ENCODE assay signal across 26 cellular contexts in genomic region chr10:124220547-124220946, GRCh38.
DNase-seq lines count a peak whose midpoint lies in the region; TF ChIP-seq lines count a peak whose summit lies in the region.
"Had no signal": no experiment of that assay in that cellular context is flagged by ENCODE, and none has a peak within 500 bp of the region (broad histone marks: within the 10 kb centered on the region; RNA-seq: fewer than 3 reads in every experiment).

No MANE protein-coding gene starts in this region.

- DNase-seq in left ventricle myocardium inferior (no peak), cardiac septum (ENCODE audit: low spot score) (no peak), mesenteric fat pad (ENCODE audit: low spot score) (peak; percentile 73), 8988T (no peak), substantia nigra (lab: John Stamatoyannopoulos, UW) (no peak)
- no peak for DNase-seq in activated T-helper 2 cell treated with anti-CD3 and anti-CD28 coated beads, Interferon-gamma antibody, Interleukin-2, Interleukin-4, amounts not matched to agents 10 μg/mL and 5 μg/mL and 100 μg/mL, durations not matched to agents 14 hours and 24 hours and 36 hours (ENCODE audit: low spot score)
- DNase-seq in NK-92 treated with Interleukin-12 subunit alpha and Interleukin-12 subunit beta, amount 100 ng/mL, for 24 hours (lab: John Stamatoyannopoulos, UW): no peak
- DNase-seq in activated CD4-positive, alpha-beta T cell treated with anti-CD3 and anti-CD28 coated beads for 1 hour: no peak
- DNase-seq: activated CD4-positive, alpha-beta T cell treated with anti-CD3 and anti-CD28 coated beads for 36 hours; activated gamma-delta T cell treated with Interleukin-2 at 50 U/mL for 16 hours; activated naive CD8-positive, alpha-beta T cell treated with anti-CD3 and anti-CD28 coated beads, Interleukin-2, amount 50 U/mL, for 24 hours; activated T-cell treated with anti-CD3 and anti-CD28 coated beads, Interleukin-2, amount 50 U/mL, for 1 hour; H7; KBM-7; NCI-H1417 treated with DMSO at 0.1 percent for 48 hours; NCI-H2081 treated with DMSO at 0.1 percent for 48 hours; NCI-H345; stimulated activated naive CD4-positive, alpha-beta T cell; T-helper 17 cell had no signal

- no peak for TF ChIP-seq CTCF in left ventricle myocardium inferior (IDR thresholded peaks at IDR 0.05; ENCODE audit: borderline replicate concordance)

- peaks cover 60% of the 10 kb centered on the region for H3K27me3 ChIP-seq in left ventricle myocardium inferior (ENCODE audit: low read depth)
- H3K27me3 ChIP-seq: BE2C, gastroesophageal sphincter, neural progenitor cell had no signal

- no peaks in the 10 kb centered on the region for H3K36me3 Mint-ChIP-seq in activated T-helper 2 cell treated with anti-CD3 and anti-CD28 coated beads, Interferon-gamma antibody, Interleukin-2, Interleukin-4, amounts not matched to agents 10 μg/mL and 5 μg/mL and 100 μg/mL, durations not matched to agents 14 hours and 24 hours and 36 hours (ENCODE audit: low read depth)
- H3K36me3 Mint-ChIP-seq: neural progenitor cell had no signal

- peak overlapping the region; percentile 28 for H3K27ac Mint-ChIP-seq in activated T-helper 2 cell treated with anti-CD3 and anti-CD28 coated beads, Interferon-gamma antibody, Interleukin-2, Interleukin-4, amounts not matched to agents 10 μg/mL and 5 μg/mL and 100 μg/mL, durations not matched to agents 14 hours and 24 hours and 36 hours
- H3K27ac Mint-ChIP-seq: activated CD4-positive, alpha-beta T cell treated with anti-CD3 and anti-CD28 coated beads for 36 hours; activated naive CD8-positive, alpha-beta T cell treated with anti-CD3 and anti-CD28 coated beads, Interleukin-2, amount 50 U/mL, for 24 hours; neural progenitor cell; T-helper 17 cell had no signal

- H3K27ac ChIP-seq in left ventricle myocardium inferior (replicated peaks): peak overlapping the region; percentile 64
- H3K27ac ChIP-seq in substantia nigra (ENCODE audit: low read depth, low read length, poor library complexity, severe bottlenecking): no peak overlapping the region
- H3K27ac ChIP-seq: gastroesophageal sphincter, neural progenitor cell, RWPE1, SK-N-MC, thoracic aorta had no signal

- peaks cover 12% of the 10 kb centered on the region for H3K4me1 Mint-ChIP-seq in activated T-helper 2 cell treated with anti-CD3 and anti-CD28 coated beads, Interferon-gamma antibody, Interleukin-2, Interleukin-4, amounts not matched to agents 10 μg/mL and 5 μg/mL and 100 μg/mL, durations not matched to agents 14 hours and 24 hours and 36 hours (ENCODE audit: low read depth)
- H3K4me1 Mint-ChIP-seq: activated CD4-positive, alpha-beta T cell treated with anti-CD3 and anti-CD28 coated beads for 36 hours; central memory CD8-positive, alpha-beta T cell had no signal

- no peaks in the 10 kb centered on the region for H3K9me3 ChIP-seq in left ventricle myocardium inferior (replicated peaks)
- H3K9me3 ChIP-seq: BE2C, gastroesophageal sphincter, thoracic aorta had no signal

- H3K36me3 ChIP-seq in left ventricle myocardium inferior: no peaks in the 10 kb centered on the region
- H3K36me3 ChIP-seq: BE2C, gastroesophageal sphincter, neural progenitor cell, thoracic aorta had no signal

- H3K4me3 Mint-ChIP-seq in activated T-helper 2 cell treated with anti-CD3 and anti-CD28 coated beads, Interferon-gamma antibody, Interleukin-2, Interleukin-4, amounts not matched to agents 10 μg/mL and 5 μg/mL and 100 μg/mL, durations not matched to agents 14 hours and 24 hours and 36 hours (ENCODE audit: low read depth): no peak overlapping the region
- H3K4me3 Mint-ChIP-seq: activated CD4-positive, alpha-beta T cell treated with anti-CD3 and anti-CD28 coated beads for 36 hours; activated naive CD8-positive, alpha-beta T cell treated with anti-CD3 and anti-CD28 coated beads, Interleukin-2, amount 50 U/mL, for 24 hours; central memory CD8-positive, alpha-beta T cell; neural progenitor cell; T-helper 17 cell had no signal

- intact Hi-C loops in left ventricle myocardium inferior (cut with micrococcal nuclease): loop anchor here (10.0 kb wide), 1 partner anchor 66 kb away; no protein-coding TSS in a partner anchor
- intact Hi-C loops in cardiac septum (cut with DNase I): no loop called here
- intact Hi-C loops in activated T-helper 2 cell treated with anti-CD3 and anti-CD28 coated beads, Interferon-gamma antibody, Interleukin-2, Interleukin-4, amounts not matched to agents 10 μg/mL and 5 μg/mL and 100 μg/mL, durations not matched to agents 14 hours and 24 hours and 36 hours (cut with micrococcal nuclease): no loop called here

- peaks cover 7% of the 10 kb centered on the region for H3K27me3 Mint-ChIP-seq in activated T-helper 2 cell treated with anti-CD3 and anti-CD28 coated beads, Interferon-gamma antibody, Interleukin-2, Interleukin-4, amounts not matched to agents 10 μg/mL and 5 μg/mL and 100 μg/mL, durations not matched to agents 14 hours and 24 hours and 36 hours (ENCODE audit: low read depth)

- peak overlapping the region; percentile 55 for H3K4me3 ChIP-seq in left ventricle myocardium inferior
- H3K4me3 ChIP-seq: gastroesophageal sphincter, neural progenitor cell, SK-N-MC, thoracic aorta had no signal

- no peaks in the 10 kb centered on the region for H3K9me3 Mint-ChIP-seq in activated T-helper 2 cell treated with anti-CD3 and anti-CD28 coated beads, Interferon-gamma antibody, Interleukin-2, Interleukin-4, amounts not matched to agents 10 μg/mL and 5 μg/mL and 100 μg/mL, durations not matched to agents 14 hours and 24 hours and 36 hours
- H3K9me3 Mint-ChIP-seq: activated naive CD8-positive, alpha-beta T cell treated with anti-CD3 and anti-CD28 coated beads, Interleukin-2, amount 50 U/mL, for 24 hours; central memory CD8-positive, alpha-beta T cell; neural progenitor cell had no signal

- peaks cover 24% of the 10 kb centered on the region for H3K4me1 ChIP-seq in left ventricle myocardium inferior
